In genomic region chr15:69602921-69603320, GRCh38 we compare ENCODE assay signal across 22 cellular contexts.
"Had no signal": no experiment of that assay in that cellular context is flagged by ENCODE, and none has a peak within 500 bp of the region (broad histone marks: within the 10 kb centered on the region; RNA-seq: fewer than 3 reads in every experiment).

No MANE protein-coding gene starts in this region.

- H3K4me2 ChIP-seq: KMS-11 had no signal

- H3K27me3 ChIP-seq: MG63 had no signal

- H3K9me3 Mint-ChIP-seq: activated CD4-positive, alpha-beta memory T cell treated with anti-CD3 and anti-CD28 coated beads for 36 hours; activated CD4-positive, alpha-beta T cell treated with anti-CD3 and anti-CD28 coated beads, Interleukin-2, amount 10 ng/mL, durations not matched to agents 7 days and 5 days; activated naive CD4-positive, alpha-beta T cell treated with anti-CD3 and anti-CD28 coated beads, Interleukin-2, amount 10 ng/mL, durations not matched to agents 7 days and 5 days; activated naive CD8-positive, alpha-beta T cell treated with anti-CD3 and anti-CD28 coated beads for 36 hours; activated T-helper 2 cell treated with anti-CD3 and anti-CD28 coated beads, Interferon-gamma antibody, Interleukin-2, Interleukin-4, amounts not matched to agents 10 μg/mL and 5 μg/mL and 100 μg/mL, durations not matched to agents 14 hours and 24 hours and 36 hours; T-helper 1 cell treated with Interleukin-12 subunit alpha and Interleukin-12 subunit beta and Interleukin-4 antibody, amounts not matched to agents 30 μg/mL and 1 μg/mL, for 36 hours had no signal

- H3K9me3 ChIP-seq: MG63 had no signal

- H3K27ac Mint-ChIP-seq: activated CD4-positive, alpha-beta memory T cell treated with anti-CD3 and anti-CD28 coated beads for 36 hours; activated CD4-positive, alpha-beta T cell treated with anti-CD3 and anti-CD28 coated beads, Interleukin-2, amount 10 ng/mL, durations not matched to agents 7 days and 5 days; activated naive CD4-positive, alpha-beta T cell treated with anti-CD3 and anti-CD28 coated beads, Interleukin-2, amount 10 ng/mL, durations not matched to agents 7 days and 5 days; activated naive CD8-positive, alpha-beta T cell treated with anti-CD3 and anti-CD28 coated beads for 36 hours; activated T-helper 2 cell treated with anti-CD3 and anti-CD28 coated beads, Interferon-gamma antibody, Interleukin-2, Interleukin-4, amounts not matched to agents 10 μg/mL and 5 μg/mL and 100 μg/mL, durations not matched to agents 14 hours and 24 hours and 36 hours; T-helper 1 cell treated with Interleukin-12 subunit alpha and Interleukin-12 subunit beta and Interleukin-4 antibody, amounts not matched to agents 30 μg/mL and 1 μg/mL, for 36 hours had no signal

- H3K4me3 ChIP-seq: cardiac muscle cell, MG63 had no signal

- H3K36me3 Mint-ChIP-seq: activated CD4-positive, alpha-beta memory T cell treated with anti-CD3 and anti-CD28 coated beads for 36 hours; activated naive CD4-positive, alpha-beta T cell treated with anti-CD3 and anti-CD28 coated beads, Interleukin-2, amount 10 ng/mL, durations not matched to agents 7 days and 5 days; activated naive CD8-positive, alpha-beta T cell treated with anti-CD3 and anti-CD28 coated beads for 36 hours had no signal

- H3K36me3 ChIP-seq: brain microvascular endothelial cell, cardiac muscle cell, MG63 had no signal

- H3K27ac ChIP-seq: brain microvascular endothelial cell, cardiac muscle cell, KMS-11 had no signal

- H3K4me3 Mint-ChIP-seq: activated CD4-positive, alpha-beta memory T cell treated with anti-CD3 and anti-CD28 coated beads for 36 hours; activated CD4-positive, alpha-beta T cell treated with anti-CD3 and anti-CD28 coated beads, Interleukin-2, amount 10 ng/mL, durations not matched to agents 7 days and 5 days; activated naive CD4-positive, alpha-beta T cell treated with anti-CD3 and anti-CD28 coated beads, Interleukin-2, amount 10 ng/mL, durations not matched to agents 7 days and 5 days; activated naive CD8-positive, alpha-beta T cell treated with anti-CD3 and anti-CD28 coated beads for 36 hours; T-helper 1 cell treated with Interleukin-12 subunit alpha and Interleukin-12 subunit beta and Interleukin-4 antibody, amounts not matched to agents 30 μg/mL and 1 μg/mL, for 36 hours had no signal

- H3K9ac ChIP-seq: KMS-11 had no signal

- DNase-seq: activated CD4-positive, alpha-beta memory T cell treated with anti-CD3 and anti-CD28 coated beads for 36 hours; activated CD4-positive, alpha-beta T cell treated with anti-CD3 and anti-CD28 coated beads, Interleukin-2, amount 10 ng/mL, durations not matched to agents 7 days and 5 days; activated CD4-positive, CD25-positive, alpha-beta regulatory T cell; activated gamma-delta T cell treated with Interleukin-2 at 50 U/mL for 16 hours; activated naive CD4-positive, alpha-beta T cell treated with anti-CD3 and anti-CD28 coated beads, Interleukin-2, amount 10 ng/mL, durations not matched to agents 7 days and 5 days; activated naive CD8-positive, alpha-beta T cell treated with anti-CD3 and anti-CD28 coated beads for 36 hours; brain microvascular endothelial cell; MG63; MV-4-11; NCI-H1092 treated with DMSO at 0.1 percent for 48 hours; NCI-H1417 treated with DMSO at 0.1 percent for 48 hours; NCI-H1694; NCI-H2029; NCI-H2107; NCI-H2171 treated with DMSO at 0.1 percent for 48 hours; NCI-H226; NCI-H69; SHP77 treated with DMSO at 0.1 percent for 48 hours had no signal
